19 cellular contexts compared by ENCODE assay signal in genomic region chr22:50437511-50438304, GRCh38. TPM values are rescaled to one million over a fixed set of nuclear protein-coding genes. Genes with fewer than 3 reads are reported as not detected.
DNase-seq lines count a peak whose midpoint lies in the region; ATAC-seq, FAIRE-seq and TF ChIP-seq lines count a peak whose summit lies in the region.
"Had no signal": no experiment of that assay in that cellular context is flagged by ENCODE, and none has a peak within 500 bp of the region (broad histone marks: within the 10 kb centered on the region; RNA-seq: fewer than 3 reads in every experiment).

No MANE protein-coding gene starts in this region.

- H3K4me3 ChIP-seq in BLaER1: no peak overlapping the region
- H3K4me3 ChIP-seq in BLaER1 treated with 17β-estradiol and CSF1 and Interleukin-3, amounts not matched to agents 10 nM and 100 nM: no peak overlapping the region
- H3K4me3 ChIP-seq in RWPE2 (ENCODE audit: severe bottlenecking): no peak overlapping the region
- no peak overlapping the region for H3K4me3 ChIP-seq in HepG2 (replicated peaks in 1 of 3; ENCODE audit: insufficient read depth in 1 of 3, low read depth in 2 of 3, low read length in 3 of 3)
- no peak overlapping the region for H3K4me3 ChIP-seq in CD4-positive, alpha-beta memory T cell (ENCODE audit: low read length in 2 of 2)
- H3K4me3 ChIP-seq: A549, HAP-1 had no signal

- no peaks in the 10 kb centered on the region for H3K4me1 Mint-ChIP-seq in activated CD4-positive, alpha-beta memory T cell treated with anti-CD3 and anti-CD28 coated beads for 36 hours (ENCODE audit: low read depth)
- peaks cover 0 to 3% (median 0%) of the 10 kb centered on the region in 4 donors for H3K4me1 Mint-ChIP-seq in CD4-positive, alpha-beta memory T cell
- H3K4me1 Mint-ChIP-seq: IgD-negative memory B cell had no signal

- H3K27me3 Mint-ChIP-seq in activated CD4-positive, alpha-beta memory T cell treated with anti-CD3 and anti-CD28 coated beads for 36 hours: no peaks in the 10 kb centered on the region
- no peaks in the 10 kb centered on the region for H3K27me3 Mint-ChIP-seq in CD4-positive, alpha-beta memory T cell
- H3K27me3 Mint-ChIP-seq: CD4-positive, CD25-positive, alpha-beta regulatory T cell; IgD-negative memory B cell had no signal

- H3K27ac ChIP-seq in BLaER1 (no peak overlapping the region), RWPE2 (ENCODE audit: poor library complexity, severe bottlenecking) (no peak overlapping the region), HepG2 (ENCODE audit: extremely low read length, insufficient read depth, low read length) (no peak overlapping the region)
- H3K27ac ChIP-seq in BLaER1 treated with 17β-estradiol and CSF1 and Interleukin-3, amounts not matched to agents 10 nM and 100 nM: no peak overlapping the region
- no peak overlapping the region for H3K27ac ChIP-seq in CD4-positive, alpha-beta memory T cell (ENCODE audit: low read depth, low read length)
- H3K27ac ChIP-seq: A549 had no signal

- no peak for TF ChIP-seq RAD21 in HepG2 (CRISPR knock-in tag; IDR thresholded peaks at IDR 0.05)

- H2AFZ ChIP-seq in HepG2 (ENCODE audit: low read length): no peak overlapping the region

- DNase-seq in RWPE2 (ENCODE audit: low spot score) (peak; percentile 53), HepG2 (ENCODE audit: low spot score) (no peak), cerebellum (ENCODE audit: low spot score) (no peak)
- DNase-seq in stimulated activated naive CD4-positive, alpha-beta T cell (lab: John Stamatoyannopoulos, UW): no peak
- no peak for DNase-seq in activated CD4-positive, alpha-beta memory T cell treated with anti-CD3 and anti-CD28 coated beads for 36 hours
- no peak for DNase-seq in CD4-positive, alpha-beta memory T cell
- DNase-seq: Calu3; CD4-positive, CD25-positive, alpha-beta regulatory T cell; DMS 273 treated with DMSO at 0.1 percent for 48 hours had no signal

- H3K36me3 Mint-ChIP-seq in activated CD4-positive, alpha-beta memory T cell treated with anti-CD3 and anti-CD28 coated beads for 36 hours: peaks cover 4% of the 10 kb centered on the region
- peaks cover 8 to 22% of the 10 kb centered on the region in 2 donors for H3K36me3 Mint-ChIP-seq in CD4-positive, alpha-beta memory T cell

- H3K4me3 Mint-ChIP-seq in activated CD4-positive, alpha-beta memory T cell treated with anti-CD3 and anti-CD28 coated beads for 36 hours: no peak overlapping the region
- H3K4me3 Mint-ChIP-seq in CD4-positive, alpha-beta memory T cell: no peak overlapping the region
- H3K4me3 Mint-ChIP-seq: CD4-positive, CD25-positive, alpha-beta regulatory T cell; IgD-negative memory B cell had no signal

- H3K36me3 ChIP-seq in BLaER1 (peaks cover 59% of the 10 kb centered on the region), RWPE2 (ENCODE audit: low read depth) (peaks cover 41% of the 10 kb centered on the region), HepG2 (replicated peaks in 1 of 2; ENCODE audit: control insufficient read depth in 1 of 2, insufficient read depth in 2 of 2, low read length in 2 of 2) (peaks cover 48 to 56% of the 10 kb centered on the region in 2 experiments; a peak in 4 of 5 replicates)
- H3K36me3 ChIP-seq in BLaER1 treated with 17β-estradiol and CSF1 and Interleukin-3, amounts not matched to agents 10 nM and 100 nM: peaks cover 54 to 80% (median 66%) of the 10 kb centered on the region in 11 experiments
- H3K36me3 ChIP-seq in CD4-positive, alpha-beta memory T cell (ENCODE audit: insufficient read depth, low read length): peaks cover 21% of the 10 kb centered on the region

- TF ChIP-seq EP300 in HepG2 (IDR thresholded peaks at IDR 0.05; ENCODE audit: low read depth in 2 of 2, low read length in 2 of 2): no peak
- no peak for TF ChIP-seq EP300 in HepG2 (CRISPR knock-in tag; IDR thresholded peaks at IDR 0.05; ENCODE audit: borderline replicate concordance)

- H3K27ac Mint-ChIP-seq in activated CD4-positive, alpha-beta memory T cell treated with anti-CD3 and anti-CD28 coated beads for 36 hours: no peak overlapping the region
- no peak overlapping the region for H3K27ac Mint-ChIP-seq in CD4-positive, alpha-beta memory T cell
- H3K27ac Mint-ChIP-seq: CD4-positive, CD25-positive, alpha-beta regulatory T cell; IgD-negative memory B cell had no signal

- no peaks in the 10 kb centered on the region for H3K9me3 Mint-ChIP-seq in activated CD4-positive, alpha-beta memory T cell treated with anti-CD3 and anti-CD28 coated beads for 36 hours
- H3K9me3 Mint-ChIP-seq in CD4-positive, alpha-beta memory T cell: peaks cover 0 to 2% (median 0%) of the 10 kb centered on the region in 8 donors
- H3K9me3 Mint-ChIP-seq: CD4-positive, CD25-positive, alpha-beta regulatory T cell; IgD-negative memory B cell had no signal

- no peak for TF ChIP-seq CTCF in RWPE2 (IDR thresholded peaks at IDR 0.05; ENCODE audit: poor library complexity, severe bottlenecking)
- TF ChIP-seq CTCF in HepG2 (CRISPR knock-in tag; IDR thresholded peaks at IDR 0.05): no peak

- CTCF ChIA-PET in HepG2 (lab: Yijun Ruan, JAX; ENCODE audit: low intra/inter-chr PET ratio, low total read pairs): no interaction called here
- CTCF ChIA-PET in activated CD4-positive, alpha-beta memory T cell treated with anti-CD3 and anti-CD28 coated beads for 36 hours (lab: Charles Lee): interaction anchor here (0.7 kb wide), 1 partner anchor 194 kb away, joined by 3 read pairs; no protein-coding TSS in a partner anchor
- CTCF ChIA-PET in CD4-positive, alpha-beta memory T cell (lab: Charles Lee; ENCODE audit: partially characterized antibody): no interaction called here

- intact Hi-C loops in HepG2 (cut with micrococcal nuclease; ENCODE audit: unreplicated experiment): no loop called here
- intact Hi-C loops in activated CD4-positive, alpha-beta memory T cell treated with anti-CD3 and anti-CD28 coated beads for 36 hours (cut with micrococcal nuclease): no loop called here
- intact Hi-C loops in CD4-positive, alpha-beta memory T cell (cut with micrococcal nuclease): no loop called here

- H3K4me2 ChIP-seq in BLaER1 (peak overlapping the region; percentile 97), HepG2 (ENCODE audit: low read depth, low read length) (no peak overlapping the region)
- H3K4me2 ChIP-seq in BLaER1 treated with 17β-estradiol and CSF1 and Interleukin-3, amounts not matched to agents 10 nM and 100 nM: peak overlapping the region in 6 of 11 experiments; percentile 3 to 96 (median 58); a peak in 12 of 22 replicates
- H3K4me2 ChIP-seq: A549 had no signal

- no peaks in the 10 kb centered on the region for H3K27me3 ChIP-seq in BLaER1
- H3K27me3 ChIP-seq in BLaER1 treated with 17β-estradiol and CSF1 and Interleukin-3, amounts not matched to agents 10 nM and 100 nM: no peaks in the 10 kb centered on the region; a peak in 1 of 22 replicates
- no peaks in the 10 kb centered on the region for H3K27me3 ChIP-seq in RWPE2 (ENCODE audit: insufficient read depth, poor library complexity, severe bottlenecking)
- H3K27me3 ChIP-seq in HepG2 (ENCODE audit: control insufficient read depth in 1 of 2, insufficient read depth in 2 of 2, low read length in 2 of 2): no peaks in the 10 kb centered on the region
- H3K27me3 ChIP-seq in CD4-positive, alpha-beta memory T cell (ENCODE audit: insufficient read depth, low read length): no peaks in the 10 kb centered on the region
- H3K27me3 ChIP-seq: BE2C had no signal

- no peak for FAIRE-seq in HepG2 (lab: Jason Lieb, UNC)
- FAIRE-seq: A549, GM12891, H1 had no signal

- BruUV-seq in HepG2 (replicated peaks; lab: Mats Ljungman, UMichigan): no TSS peak

- peak in 1 of 2 experiments; percentile 37; a peak in 1 of 4 replicates for TF ChIP-seq POLR2A in HepG2 (IDR thresholded peaks at IDR 0.05; ENCODE audit: insufficient read depth in 1 of 2, low read depth in 2 of 2, low read length in 2 of 2)

- ATAC-seq in RWPE2 (ENCODE audit: low read depth) (no peak), HepG2 (no peak)
- ATAC-seq: A549 had no signal

- H3K9me3 ChIP-seq in BLaER1 (no peaks in the 10 kb centered on the region), RWPE2 (ENCODE audit: severe bottlenecking) (no peaks in the 10 kb centered on the region), HepG2 (ENCODE audit: low read length) (no peaks in the 10 kb centered on the region)
- H3K9me3 ChIP-seq in BLaER1 treated with 17β-estradiol and CSF1 and Interleukin-3, amounts not matched to agents 10 nM and 100 nM (replicated peaks in 1 of 11): no peaks in the 10 kb centered on the region
- H3K9me3 ChIP-seq in CD4-positive, alpha-beta memory T cell (ENCODE audit: control insufficient read depth in 1 of 2, low read length in 2 of 2): no peaks in the 10 kb centered on the region
- H3K9me3 ChIP-seq: A549, BE2C, HAP-1 had no signal

- no peaks in the 10 kb centered on the region for H3K79me2 ChIP-seq in HepG2 (ENCODE audit: insufficient read depth, low read length)

- POLR2A ChIA-PET in HepG2 (lab: Yijun Ruan, JAX): no interaction called here
- POLR2A ChIA-PET in activated CD4-positive, alpha-beta memory T cell treated with anti-CD3 and anti-CD28 coated beads for 36 hours (lab: Charles Lee): no interaction called here
- POLR2A ChIA-PET in CD4-positive, alpha-beta memory T cell (lab: Charles Lee; ENCODE audit: partially characterized antibody): interaction anchor here (1.1 to 1.2 kb wide), 2 partner anchors 8 to 88 kb away, joined by 3 read pairs; no protein-coding TSS in a partner anchor

- in situ Hi-C loops in HepG2 (cut with HindIII; ENCODE audit: extremely low pct_ligation_motif_present, low pct_unique_long_range_greater_than_20kb): no loop called here

- H3K9ac ChIP-seq in BLaER1 (no peak overlapping the region), HepG2 (ENCODE audit: insufficient read depth, low read depth, low read length) (no peak overlapping the region)
- H3K9ac ChIP-seq in BLaER1 treated with 17β-estradiol and CSF1 and Interleukin-3, amounts not matched to agents 10 nM and 100 nM: peak overlapping the region in 4 of 11 experiments; percentile 9 to 54 (median 31); a peak in 4 of 22 replicates

- WGBS in HepG2 (ENCODE audit: low lambda C conversion rate): 94% methylated on average over 27 of the region's 36 CpGs

- peaks cover 78% of the 10 kb centered on the region for H3K4me1 ChIP-seq in BLaER1
- H3K4me1 ChIP-seq in BLaER1 treated with 17β-estradiol and CSF1 and Interleukin-3, amounts not matched to agents 10 nM and 100 nM: peaks cover 23 to 77% (median 60%) of the 10 kb centered on the region in 10 experiments
- no peaks in the 10 kb centered on the region for H3K4me1 ChIP-seq in RWPE2 (ENCODE audit: insufficient read depth, poor library complexity, severe bottlenecking)
- H3K4me1 ChIP-seq in HepG2 (ENCODE audit: insufficient read depth, low read length): no peaks in the 10 kb centered on the region
- no peaks in the 10 kb centered on the region for H3K4me1 ChIP-seq in CD4-positive, alpha-beta memory T cell (ENCODE audit: insufficient read depth, low read length)
- H3K4me1 ChIP-seq: A549, BE2C, HAP-1 had no signal

- H4K20me1 ChIP-seq in BLaER1 (peaks cover 45% of the 10 kb centered on the region), HepG2 (ENCODE audit: insufficient read depth, low read length) (no peaks in the 10 kb centered on the region)
- H4K20me1 ChIP-seq in BLaER1 treated with 17β-estradiol and CSF1 and Interleukin-3, amounts not matched to agents 10 nM and 100 nM: peaks cover 17 to 80% (median 74%) of the 10 kb centered on the region in 11 experiments; a peak in 21 of 22 replicates

RNA-seq across cellular contexts. Expression of gene SBF1, which starts 37.1 kb away (rescaled TPM):
- 21.3 and 40.9 TPM in 2 replicates for total RNA-seq in HepG2 (2016; rRNA removed; fragmentation: Illumina TruSeq; extraction: Trizol)
- 10.6 and 11.9 TPM in 2 replicates for total RNA-seq in HepG2 (2016; cell fraction: cytosol; rRNA removed; fragmentation: Illumina TruSeq; extraction: Trizol; ENCODE audit: low read depth)
- 18.4 and 42.1 TPM in 2 replicates for total RNA-seq in HepG2 (2016; cell fraction: insoluble cytoplasmic fraction; rRNA removed; fragmentation: Illumina TruSeq; extraction: Trizol)
- 25.7 and 27.6 TPM in 2 replicates for total RNA-seq in HepG2 (2016; cell fraction: membrane; rRNA removed; fragmentation: Illumina TruSeq; extraction: Trizol)
- total RNA-seq in HepG2 (2016; cell fraction: nucleus; rRNA removed; fragmentation: Illumina TruSeq; extraction: Trizol): 35.2 and 39.9 TPM in 2 replicates
- polyA plus RNA-seq in HepG2 (2011; rRNA removed): 31.7 and 43.3 TPM in 2 replicates
- polyA plus RNA-seq in HepG2 (2011; cell fraction: cytosol; rRNA removed): 23.0 and 36.7 TPM in 2 replicates
- 212 and 268 TPM in 2 replicates for polyA plus RNA-seq in HepG2 (2011; cell fraction: nucleus; rRNA removed)
- 35.0 and 42.8 TPM in 2 replicates for polyA plus RNA-seq in HepG2 (2012)
- polyA plus RNA-seq in HepG2 (2016; cell fraction: cytosol; fragmentation: Illumina TruSeq; extraction: Trizol; ENCODE audit: low read depth): 5.2 and 5.5 TPM in 2 replicates
- polyA plus RNA-seq in HepG2 (2016; cell fraction: insoluble cytoplasmic fraction; fragmentation: Illumina TruSeq; extraction: Trizol; ENCODE audit: low read depth): 23.9 and 35.9 TPM in 2 replicates
- 16.7 and 21.6 TPM in 2 replicates for polyA plus RNA-seq in HepG2 (2016; cell fraction: membrane; fragmentation: Illumina TruSeq; extraction: Trizol; ENCODE audit: low read depth)
- 92.6 and 93.2 TPM in 2 replicates for polyA plus RNA-seq in HepG2 (2016; cell fraction: nucleus; fragmentation: Illumina TruSeq; extraction: Trizol; ENCODE audit: insufficient read depth, low read depth)
- 67.4 and 124 TPM in 2 replicates for polyA minus RNA-seq in HepG2 (2011; rRNA and poly(A)+ RNA removed; ENCODE audit: low replicate concordance)
- polyA minus RNA-seq in HepG2 (2011; cell fraction: cytosol; rRNA and poly(A)+ RNA removed): 36.5 and 37.3 TPM in 2 replicates
- 65.0 and 67.6 TPM in 2 replicates for polyA minus RNA-seq in HepG2 (2011; cell fraction: nucleus; rRNA and poly(A)+ RNA removed)
- 71.0 TPM for total RNA-seq in cerebellum
- 100 to 1,000 TPM; 110 to 112 TPM for total RNA-seq in activated CD4-positive, alpha-beta memory T cell treated with anti-CD3 and anti-CD28 coated beads for 36 hours
- 100 to 1,000 TPM; 217 to 221 TPM for total RNA-seq in CD4-positive, alpha-beta memory T cell
- polyA plus RNA-seq in CD4-positive, alpha-beta memory T cell: 10 to 100 TPM; 13.2 to 42.9 TPM

RNA-seq across cellular contexts. Expression of gene ADM2, which starts 43.6 kb away (rescaled TPM):
- total RNA-seq in HepG2 (2016; rRNA removed; fragmentation: Illumina TruSeq; extraction: Trizol) (0.76 and 1.2 TPM in 2 replicates), cerebellum (0.09 TPM)
- total RNA-seq in HepG2 (2016; cell fraction: cytosol; rRNA removed; fragmentation: Illumina TruSeq; extraction: Trizol; ENCODE audit: low read depth): 0.10 and 0.18 TPM in 2 replicates
- 0.68 and 1.4 TPM in 2 replicates for total RNA-seq in HepG2 (2016; cell fraction: insoluble cytoplasmic fraction; rRNA removed; fragmentation: Illumina TruSeq; extraction: Trizol)
- total RNA-seq in HepG2 (2016; cell fraction: membrane; rRNA removed; fragmentation: Illumina TruSeq; extraction: Trizol): 0.68 and 0.83 TPM in 2 replicates
- total RNA-seq in HepG2 (2016; cell fraction: nucleus; rRNA removed; fragmentation: Illumina TruSeq; extraction: Trizol): 1.3 and 1.9 TPM in 2 replicates
- polyA plus RNA-seq in HepG2 (2011; rRNA removed): 3.0 and 4.0 TPM in 2 replicates
- polyA plus RNA-seq in HepG2 (2011; cell fraction: cytosol; rRNA removed): 2.7 and 2.8 TPM in 2 replicates
- polyA plus RNA-seq in HepG2 (2011; cell fraction: nucleus; rRNA removed): 7.0 and 9.2 TPM in 2 replicates
- polyA plus RNA-seq in HepG2 (2012): 3.7 and 10.8 TPM in 2 replicates
- polyA plus RNA-seq in HepG2 (2016; cell fraction: cytosol; fragmentation: Illumina TruSeq; extraction: Trizol; ENCODE audit: low read depth): 0.40 and 0.43 TPM in 2 replicates
- polyA plus RNA-seq in HepG2 (2016; cell fraction: insoluble cytoplasmic fraction; fragmentation: Illumina TruSeq; extraction: Trizol; ENCODE audit: low read depth): 1.3 and 1.6 TPM in 2 replicates
- 0.73 and 0.76 TPM in 2 replicates for polyA plus RNA-seq in HepG2 (2016; cell fraction: membrane; fragmentation: Illumina TruSeq; extraction: Trizol; ENCODE audit: low read depth)
- 6.0 and 6.1 TPM in 2 replicates for polyA plus RNA-seq in HepG2 (2016; cell fraction: nucleus; fragmentation: Illumina TruSeq; extraction: Trizol; ENCODE audit: insufficient read depth, low read depth)
- polyA minus RNA-seq in HepG2 (2011; rRNA and poly(A)+ RNA removed; ENCODE audit: low replicate concordance): 0.94 and 3.6 TPM in 2 replicates
- polyA minus RNA-seq in HepG2 (2011; cell fraction: cytosol; rRNA and poly(A)+ RNA removed): 3.0 and 3.9 TPM in 2 replicates
- 2.7 and 3.0 TPM in 2 replicates for polyA minus RNA-seq in HepG2 (2011; cell fraction: nucleus; rRNA and poly(A)+ RNA removed)
- total RNA-seq in activated CD4-positive, alpha-beta memory T cell treated with anti-CD3 and anti-CD28 coated beads for 36 hours: 1 to 10 TPM; 7.3 to 7.4 TPM
- total RNA-seq in CD4-positive, alpha-beta memory T cell: 1 to 10 TPM; 4.4 to 4.5 TPM
- under 1 TPM; 0.07 to 0.48 TPM for polyA plus RNA-seq in CD4-positive, alpha-beta memory T cell
- total RNA-seq: G401 had no signal

RNA-seq across cellular contexts. Expression of gene MIOX, which starts 49.0 kb away (rescaled TPM):
- total RNA-seq in HepG2 (2016; rRNA removed; fragmentation: Illumina TruSeq; extraction: Trizol) (1.2 and 1.5 TPM in 2 replicates), cerebellum (not detected)
- 1.2 and 1.7 TPM in 2 replicates for total RNA-seq in HepG2 (2016; cell fraction: cytosol; rRNA removed; fragmentation: Illumina TruSeq; extraction: Trizol; ENCODE audit: low read depth)
- total RNA-seq in HepG2 (2016; cell fraction: insoluble cytoplasmic fraction; rRNA removed; fragmentation: Illumina TruSeq; extraction: Trizol): 1.3 and 2.0 TPM in 2 replicates
- 1.9 and 2.9 TPM in 2 replicates for total RNA-seq in HepG2 (2016; cell fraction: membrane; rRNA removed; fragmentation: Illumina TruSeq; extraction: Trizol)
- total RNA-seq in HepG2 (2016; cell fraction: nucleus; rRNA removed; fragmentation: Illumina TruSeq; extraction: Trizol): 1.7 and 2.7 TPM in 2 replicates
- 2.9 and 5.0 TPM in 2 replicates for polyA plus RNA-seq in HepG2 (2011; rRNA removed)
- 2.3 and 3.0 TPM in 2 replicates for polyA plus RNA-seq in HepG2 (2011; cell fraction: cytosol; rRNA removed)
- 27.0 and 27.4 TPM in 2 replicates for polyA plus RNA-seq in HepG2 (2011; cell fraction: nucleus; rRNA removed)
- polyA plus RNA-seq in HepG2 (2012): 1.8 and 3.2 TPM in 2 replicates
- polyA plus RNA-seq in HepG2 (2016; cell fraction: cytosol; fragmentation: Illumina TruSeq; extraction: Trizol; ENCODE audit: low read depth): 2.6 and 2.7 TPM in 2 replicates
- 1.4 and 1.6 TPM in 2 replicates for polyA plus RNA-seq in HepG2 (2016; cell fraction: insoluble cytoplasmic fraction; fragmentation: Illumina TruSeq; extraction: Trizol; ENCODE audit: low read depth)
- 1.6 and 1.8 TPM in 2 replicates for polyA plus RNA-seq in HepG2 (2016; cell fraction: membrane; fragmentation: Illumina TruSeq; extraction: Trizol; ENCODE audit: low read depth)
- polyA plus RNA-seq in HepG2 (2016; cell fraction: nucleus; fragmentation: Illumina TruSeq; extraction: Trizol; ENCODE audit: insufficient read depth, low read depth): 3.9 and 5.8 TPM in 2 replicates
- 5.0 TPM in 1 of 2 replicates, not detected in the other for polyA minus RNA-seq in HepG2 (2011; rRNA and poly(A)+ RNA removed; ENCODE audit: low replicate concordance)
- polyA minus RNA-seq in HepG2 (2011; cell fraction: cytosol; rRNA and poly(A)+ RNA removed): 1.1 TPM in 1 of 2 replicates, not detected in the other
- polyA minus RNA-seq in HepG2 (2011; cell fraction: nucleus; rRNA and poly(A)+ RNA removed): 1.2 and 2.2 TPM in 2 replicates
- total RNA-seq in activated CD4-positive, alpha-beta memory T cell treated with anti-CD3 and anti-CD28 coated beads for 36 hours: under 1 TPM; 0.39 to 0.59 TPM
- not detected for total RNA-seq in CD4-positive, alpha-beta memory T cell
- polyA plus RNA-seq in CD4-positive, alpha-beta memory T cell: not detected
- total RNA-seq: CD4-positive, CD25-positive, alpha-beta regulatory T cell; HT-29 had no signal
- polyA plus RNA-seq: CD4-positive, CD25-positive, alpha-beta regulatory T cell; IgD-negative memory B cell had no signal
